In the genomic region with DNA sequence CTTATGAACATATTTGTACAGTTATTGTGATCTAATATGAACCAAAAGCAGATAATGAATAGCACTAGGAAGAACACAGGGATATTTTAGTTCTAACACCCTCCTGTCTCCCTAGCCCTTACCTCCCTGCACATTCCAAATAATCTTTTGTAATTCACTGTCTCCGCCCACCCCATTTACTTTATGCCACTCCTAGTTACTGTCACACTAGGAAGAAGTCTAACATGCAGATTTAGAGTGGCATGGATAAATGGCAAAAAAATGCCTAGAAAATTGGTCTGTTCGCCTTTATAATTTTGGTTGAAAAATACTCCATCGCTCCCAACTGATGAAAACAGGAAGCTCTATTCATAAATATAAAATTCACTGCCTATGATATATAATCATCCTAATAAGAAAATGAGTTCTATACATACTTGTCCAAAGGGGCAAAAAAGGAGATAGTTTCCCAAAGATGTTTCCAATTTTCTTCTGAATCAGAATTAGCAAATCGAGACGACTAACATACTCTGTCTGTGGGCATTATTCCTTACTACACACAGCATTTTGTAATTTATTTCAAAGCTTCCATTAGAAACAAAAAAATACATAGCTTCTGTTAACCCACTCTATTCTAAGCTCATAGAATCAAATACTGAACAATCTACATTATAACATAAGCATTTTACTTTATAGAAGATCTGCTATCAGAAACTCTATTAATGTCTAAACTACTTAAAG, we compare ENCODE assay signal across 1 cellular context.
TF ChIP-seq lines count a peak whose summit lies in the region.

No MANE protein-coding gene starts in this region.

TF ChIP-seq in GM23338, 12 proteins besides CTCF, POLR2A, EP300 and RAD21:
- TF ChIP-seq CREB1 (CRISPR knock-in tag; IDR thresholded peaks at IDR 0.05; ENCODE audit: low read depth): no peak
- no peak for TF ChIP-seq STAT1 (IDR thresholded peaks at IDR 0.05; ENCODE audit: unreplicated experiment)
- TF ChIP-seq ZNF114 (CRISPR knock-in tag; IDR thresholded peaks at IDR 0.05): no peak
- no peak for TF ChIP-seq JUNB (IDR thresholded peaks at IDR 0.05; ENCODE audit: unreplicated experiment)
- TF ChIP-seq EZH2 (IDR thresholded peaks at IDR 0.05; ENCODE audit: low read depth, unreplicated experiment): no peak
- TF ChIP-seq, protein P1, sequence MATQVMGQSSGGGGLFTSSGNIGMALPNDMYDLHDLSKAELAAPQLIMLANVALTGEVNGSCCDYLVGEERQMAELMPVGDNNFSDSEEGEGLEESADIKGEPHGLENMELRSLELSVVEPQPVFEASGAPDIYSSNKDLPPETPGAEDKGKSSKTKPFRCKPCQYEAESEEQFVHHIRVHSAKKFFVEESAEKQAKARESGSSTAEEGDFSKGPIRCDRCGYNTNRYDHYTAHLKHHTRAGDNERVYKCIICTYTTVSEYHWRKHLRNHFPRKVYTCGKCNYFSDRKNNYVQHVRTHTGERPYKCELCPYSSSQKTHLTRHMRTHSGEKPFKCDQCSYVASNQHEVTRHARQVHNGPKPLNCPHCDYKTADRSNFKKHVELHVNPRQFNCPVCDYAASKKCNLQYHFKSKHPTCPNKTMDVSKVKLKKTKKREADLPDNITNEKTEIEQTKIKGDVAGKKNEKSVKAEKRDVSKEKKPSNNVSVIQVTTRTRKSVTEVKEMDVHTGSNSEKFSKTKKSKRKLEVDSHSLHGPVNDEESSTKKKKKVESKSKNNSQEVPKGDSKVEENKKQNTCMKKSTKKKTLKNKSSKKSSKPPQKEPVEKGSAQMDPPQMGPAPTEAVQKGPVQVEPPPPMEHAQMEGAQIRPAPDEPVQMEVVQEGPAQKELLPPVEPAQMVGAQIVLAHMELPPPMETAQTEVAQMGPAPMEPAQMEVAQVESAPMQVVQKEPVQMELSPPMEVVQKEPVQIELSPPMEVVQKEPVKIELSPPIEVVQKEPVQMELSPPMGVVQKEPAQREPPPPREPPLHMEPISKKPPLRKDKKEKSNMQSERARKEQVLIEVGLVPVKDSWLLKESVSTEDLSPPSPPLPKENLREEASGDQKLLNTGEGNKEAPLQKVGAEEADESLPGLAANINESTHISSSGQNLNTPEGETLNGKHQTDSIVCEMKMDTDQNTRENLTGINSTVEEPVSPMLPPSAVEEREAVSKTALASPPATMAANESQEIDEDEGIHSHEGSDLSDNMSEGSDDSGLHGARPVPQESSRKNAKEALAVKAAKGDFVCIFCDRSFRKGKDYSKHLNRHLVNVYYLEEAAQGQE (IDR thresholded peaks at IDR 0.05; ENCODE audit: unreplicated experiment): no peak
- no peak for TF ChIP-seq NANOG (IDR thresholded peaks at IDR 0.05; ENCODE audit: borderline replicate concordance)
- TF ChIP-seq EZH2phosphoT487 (IDR thresholded peaks at IDR 0.05; ENCODE audit: unreplicated experiment): no peak
